Comparison of ENCODE assay signal across 23 cellular contexts in genomic region chr10:78139336-78139735, GRCh38.
DNase-seq lines count a peak whose midpoint lies in the region; ATAC-seq, FAIRE-seq and TF ChIP-seq lines count a peak whose summit lies in the region.
"Had no signal": no experiment of that assay in that cellular context is flagged by ENCODE, and none has a peak within 500 bp of the region (broad histone marks: within the 10 kb centered on the region; RNA-seq: fewer than 3 reads in every experiment).

No MANE protein-coding gene starts in this region.

- peak overlapping the region; percentile 3; the same call in 1 of the 2 replicates for H2BK5ac ChIP-seq in H1 (ENCODE audit: low read depth, low read length)

- peak overlapping the region; percentile 70; the same call in 1 of the 2 replicates for H2AFZ ChIP-seq in H1 (ENCODE audit: low read length)
- H2AFZ ChIP-seq: GM23248, parathyroid adenoma had no signal

- no peaks in the 10 kb centered on the region; the same call in 1 of the 2 replicates for H3K23me2 ChIP-seq in H1 (ENCODE audit: low read depth, low read length)

- DNase-seq in left ventricle myocardium superior (no peak), cardiac septum (ENCODE audit: low spot score) (no peak), H1 (ENCODE audit: low read depth in 1 of 2, low spot score in 2 of 2) (peak in 1 of 2 experiments; percentile 55), midbrain (lab: John Stamatoyannopoulos, UW) (peak; percentile 6)
- DNase-seq in activated naive CD4-positive, alpha-beta T cell treated with anti-CD3 and anti-CD28 coated beads, Interleukin-2, amount 50 U/mL, for 16 hours = no peak
- DNase-seq in activated CD4-positive, alpha-beta T cell treated with anti-CD3 and anti-CD28 coated beads for 48 hours = no peak
- DNase-seq: activated CD4-positive, alpha-beta T cell treated with anti-CD3 and anti-CD28 coated beads, Interleukin-2, amount 10 ng/mL, durations not matched to agents 7 days and 5 days; activated naive CD4-positive, alpha-beta T cell treated with Interleukin-2 at 50 U/mL for 16 hours; activated T-cell treated with anti-CD3 and anti-CD28 coated beads for 4 hours; GM23248; NCI-H1105 treated with DMSO at 0.1 percent for 48 hours; NCI-H2227 treated with DMSO at 0.1 percent for 48 hours; stimulated activated naive CD4-positive, alpha-beta T cell; upper lobe of right lung had no signal

- H3K4me1 ChIP-seq in H1 (replicated peaks in 1 of 4; ENCODE audit: control insufficient read depth in 3 of 4, insufficient read depth in 4 of 4, low read length in 3 of 4) = no peaks in the 10 kb centered on the region; a peak in 1 of 7 replicates
- H3K4me1 ChIP-seq: gastroesophageal sphincter, parathyroid adenoma, upper lobe of right lung had no signal

- no peaks in the 10 kb centered on the region for H3K9me3 ChIP-seq in H1 (ENCODE audit: insufficient read depth in 2 of 2, low read depth in 1 of 2, low read length in 1 of 2)
- H3K9me3 ChIP-seq: gastroesophageal sphincter, upper lobe of right lung had no signal

- intact Hi-C loops in left ventricle myocardium superior (cut with micrococcal nuclease) (no loop called here), cardiac septum (cut with DNase I) (no loop called here)

- H4K20me1 ChIP-seq in H1 (replicated peaks in 1 of 2; ENCODE audit: control insufficient read depth in 1 of 2, insufficient read depth in 2 of 2, low read length in 2 of 2) = no peaks in the 10 kb centered on the region

- FAIRE-seq in H1 (lab: Jason Lieb, UNC) = no peak
- FAIRE-seq: A204.1, keratinocyte had no signal

- H2BK12ac ChIP-seq in H1 (ENCODE audit: low read depth, low read length) = no peak overlapping the region

- no peak overlapping the region for H3K4me2 ChIP-seq in H1 (ENCODE audit: insufficient read depth in 1 of 2, low read depth in 2 of 2, low read length in 2 of 2)
- H3K4me2 ChIP-seq: KMS-11 had no signal

- H3K56ac ChIP-seq in H1 (replicated peaks; ENCODE audit: insufficient read length, low read depth, low read length) = no peak overlapping the region

- no peak for TF ChIP-seq EP300 in H1 (IDR thresholded peaks at IDR 0.05; ENCODE audit: borderline replicate concordance in 1 of 2, low read depth in 2 of 2, low read length in 2 of 2)

- no peak overlapping the region for H4K91ac ChIP-seq in H1 (replicated peaks; ENCODE audit: insufficient read length, low read length)

- H3K23ac ChIP-seq in H1 (ENCODE audit: insufficient read length) = no peak overlapping the region

- no peak overlapping the region for H2BK20ac ChIP-seq in H1 (ENCODE audit: low read length)

- H3K9ac ChIP-seq in H1 (replicated peaks in 1 of 4; ENCODE audit: extremely low read depth in 1 of 4, low read depth in 3 of 4, low read length in 3 of 4) = no peak overlapping the region
- H3K9ac ChIP-seq: GM23248, KMS-11, parathyroid adenoma had no signal

- H3K79me2 ChIP-seq in H1 (ENCODE audit: control insufficient read depth in 1 of 2, insufficient read depth in 2 of 2, low read length in 2 of 2) = no peaks in the 10 kb centered on the region
- H3K79me2 ChIP-seq: parathyroid adenoma had no signal

- H3K27ac ChIP-seq in H1 (ENCODE audit: low read depth, low read length) = 0 out of 2 replicates have a peak overlapping the region, but pooled peaks have one; percentile 15
- H3K27ac ChIP-seq: coronary artery, epithelial cell of prostate, gastroesophageal sphincter, GM23248, KMS-11, parathyroid adenoma, upper lobe of right lung had no signal

- no peak overlapping the region for H3K4me3 ChIP-seq in H1 (ENCODE audit: extremely low read depth in 1 of 4, insufficient read depth in 2 of 4, low read depth in 3 of 4, low read length in 4 of 4)
- H3K4me3 ChIP-seq: coronary artery, gastroesophageal sphincter, GM23248, upper lobe of right lung had no signal

- H3K79me1 ChIP-seq in H1 (ENCODE audit: low read depth, low read length) = no peaks in the 10 kb centered on the region

- H4K5ac ChIP-seq in H1 (ENCODE audit: insufficient read length, low read depth, low read length) = no peak overlapping the region

- no peak overlapping the region for H3K4ac ChIP-seq in H1 (replicated peaks; ENCODE audit: insufficient read length, low read depth, low read length)

- no peak for TF ChIP-seq CTCF in H1 (IDR thresholded peaks at IDR 0.05; ENCODE audit: control extremely low read depth in 1 of 3, insufficient read depth in 1 of 3, low read depth in 1 of 3, low read length in 3 of 3)

- no peak for TF ChIP-seq POLR2A in H1 (IDR thresholded peaks at IDR 0.05; ENCODE audit: control extremely low read depth in 1 of 2, low read depth in 2 of 2, low read length in 2 of 2)

- H2AK5ac ChIP-seq in H1 (ENCODE audit: low read depth, low read length) = no peak overlapping the region

- no peaks in the 10 kb centered on the region for H3K36me3 ChIP-seq in H1 (ENCODE audit: control insufficient read depth in 2 of 4, insufficient read depth in 4 of 4, low read length in 3 of 4)
- H3K36me3 ChIP-seq: gastroesophageal sphincter, upper lobe of right lung had no signal

- TF ChIP-seq RAD21 in H1 (IDR thresholded peaks at IDR 0.05 in 1 of 2, conservative IDR thresholded peaks at IDR 0.05 in 1 of 2; ENCODE audit: low read depth in 2 of 2, low read length in 2 of 2) = 0 out of 4 replicates have a peak, but pooled peaks of 1 of the 2 experiments have one; percentile 0

- no peak overlapping the region for H2BK120ac ChIP-seq in H1 (replicated peaks; ENCODE audit: low read depth, low read length)

- peak; percentile 22 for ATAC-seq in left ventricle myocardium superior
- no peak for ATAC-seq in HG03108 (IDR thresholded peaks at IDR 0.05; ENCODE audit: unreplicated experiment)
- no peak for ATAC-seq in GM19351 (IDR thresholded peaks at IDR 0.05; ENCODE audit: unreplicated experiment)
- ATAC-seq: gastroesophageal sphincter, upper lobe of right lung had no signal

- POLR2A ChIA-PET in H1 (lab: Charles Lee; ENCODE audit: partially characterized antibody) = no interaction called here

- no peak overlapping the region for H3K14ac ChIP-seq in H1 (ENCODE audit: insufficient read length)

- H4K8ac ChIP-seq in H1 (ENCODE audit: extremely low read depth, insufficient read depth, low read length) = peak overlapping the region; percentile 93

- 0 out of 2 replicates have a peak overlapping the region, but pooled peaks have one; percentile 13 for H3K18ac ChIP-seq in H1 (ENCODE audit: extremely low read depth, low read length)

- CTCF ChIA-PET in H1 (lab: Charles Lee; ENCODE audit: partially characterized antibody) = interaction anchor here (0.9 to 1.4 kb wide), 2 partner anchors 79 to 92 kb away, joined by 3 to 4 read pairs; no protein-coding TSS in a partner anchor

- WGBS in H1 (ENCODE audit: extremely low coverage in 1 of 2, insufficient coverage in 1 of 2, insufficient read length in 1 of 2, insufficient replicate concordance in 2 of 2, low coverage in 1 of 2, low lambda C conversion rate in 2 of 2, missing lambda C conversion rate in 1 of 2), 2 experiments = 55% methylated on average over 9 of the region's 9 CpGs; no CpG with 5 or more reads in 1 of the 2 experiments

- no peaks in the 10 kb centered on the region for H3K27me3 ChIP-seq in H1 (replicated peaks in 1 of 4; ENCODE audit: control insufficient read depth in 3 of 4, extremely low read depth in 1 of 4, insufficient read depth in 3 of 4, low read length in 3 of 4)
- H3K27me3 ChIP-seq: gastroesophageal sphincter, upper lobe of right lung had no signal

- H2BK15ac ChIP-seq in H1 (ENCODE audit: low read length) = no peak overlapping the region

TF ChIP-seq in H1, 55 proteins besides CTCF, POLR2A, EP300 and RAD21:
- TF ChIP-seq NRF1 (IDR thresholded peaks at IDR 0.05; ENCODE audit: low read depth, low read length) (no peak), BACH1 (IDR thresholded peaks at IDR 0.05; ENCODE audit: low read length) (no peak), SP1 (IDR thresholded peaks at IDR 0.05; ENCODE audit: low read depth, low read length) (no peak), ASH2L (IDR thresholded peaks at IDR 0.05; ENCODE audit: low read length) (no peak), RBBP5 (IDR thresholded peaks at IDR 0.05; ENCODE audit: borderline replicate concordance, low read depth, low read length) (no peak), BRCA1 (IDR thresholded peaks at IDR 0.05; ENCODE audit: low read depth, low read length) (no peak), TBP (IDR thresholded peaks at IDR 0.05; ENCODE audit: low read depth, low read length) (no peak), YY1 (IDR thresholded peaks at IDR 0.05; ENCODE audit: low read depth, low read length) (no peak)
